8 cellular contexts compared by ENCODE assay signal in the genomic region with DNA sequence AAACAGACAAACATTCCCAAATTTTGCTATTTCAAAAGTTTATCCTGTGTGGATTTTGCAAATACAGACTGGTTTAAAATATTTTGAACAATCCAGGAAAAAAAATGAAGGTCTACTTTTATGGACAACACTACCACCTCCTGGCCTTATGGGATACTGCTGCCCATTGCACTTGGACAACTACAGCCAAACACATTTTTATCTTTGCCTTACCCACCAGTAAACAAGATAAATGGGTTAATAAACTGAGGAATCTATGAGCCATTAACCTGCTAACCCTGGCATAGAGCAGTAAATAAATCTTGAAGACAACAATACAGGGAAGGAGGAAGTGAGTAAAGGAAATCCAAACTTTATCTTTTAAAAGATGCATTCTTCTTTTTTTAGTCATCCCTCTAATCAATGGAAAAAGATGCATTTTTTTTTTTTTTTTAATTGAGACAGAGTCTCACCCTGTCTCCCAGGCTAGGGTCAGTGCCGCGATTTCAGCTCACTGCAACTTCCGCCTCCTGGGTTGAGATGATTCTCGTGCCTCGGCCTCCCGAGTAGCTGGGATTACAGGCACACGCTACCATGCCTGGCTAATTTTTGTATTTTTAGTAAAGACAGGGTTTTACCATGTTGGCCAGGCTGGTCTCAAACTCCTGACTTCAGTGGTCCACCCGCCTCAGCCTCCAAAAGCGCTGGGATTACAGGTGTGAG. TPM values are rescaled to one million over a fixed set of nuclear protein-coding genes. Genes with fewer than 3 reads are reported as not detected.
DNase-seq lines count a peak whose midpoint lies in the region; ATAC-seq and TF ChIP-seq lines count a peak whose summit lies in the region.

No MANE protein-coding gene starts in this region.

- DNase-seq in AG10803 (ENCODE audit: low read depth) (peak; percentile 63), NCI-H2196 treated with DMSO at 0.1 percent for 48 hours (lab: John Stamatoyannopoulos, UW; ENCODE audit: unreplicated experiment) (peak; percentile 59), fibroblast of gingiva (ENCODE audit: low read depth) (peak; percentile 59), ovary (peak in 4 of 5 donors; percentile 43 to 70 (median 49)), cerebellar nuclear complex (lab: John Stamatoyannopoulos, UW) (no peak)
- peak; percentile 47 for DNase-seq in activated CD4-positive, alpha-beta T cell treated with anti-CD3 and anti-CD28 coated beads for 48 hours

- TF ChIP-seq EP300 in ovary (IDR thresholded peaks at IDR 0.05): no peak

- 72 to 80% (median 73%) methylated on average over 9 of the region's 9 CpGs for WGBS in ovary, 3 donors

- TF ChIP-seq CTCF in AG10803 (conservative IDR thresholded peaks at IDR 0.05; ENCODE audit: low read length) (peak; percentile 98), GM12872 (IDR thresholded peaks at IDR 0.05; ENCODE audit: insufficient read depth, low read depth, low read length) (peak; percentile 76), ovary (IDR thresholded peaks at IDR 0.05) (peak; percentile 60 to 93 (median 90))

- intact Hi-C loops in ovary (cut with DNase I): loop anchor here in 3 of 4 donors (5.0 to 10.0 kb wide), 3 partner anchors 263 to 385 kb away; no protein-coding TSS in a partner anchor

- H3K4me1 ChIP-seq in ovary (ENCODE audit: insufficient read depth): no peaks in the 10 kb centered on the region

- H3K9me3 ChIP-seq in ovary: no peaks in the 10 kb centered on the region

- TF ChIP-seq POLR2A in ovary (IDR thresholded peaks at IDR 0.05): no peak

- no peak for ATAC-seq in GM21528 (IDR thresholded peaks at IDR 0.05; ENCODE audit: low FRiP score, unreplicated experiment)

- no peaks in the 10 kb centered on the region for H3K27me3 ChIP-seq in ovary

- H3K4me3 ChIP-seq in AG10803 (ENCODE audit: low read length) (no peak overlapping the region), ovary (no peak overlapping the region)

- no peaks in the 10 kb centered on the region for H3K36me3 ChIP-seq in ovary

- no peak overlapping the region for H3K27ac ChIP-seq in ovary

RNA-seq across cellular contexts. Expression of a gene that starts 2.1 kb away (rescaled TPM):
- total RNA-seq in ovary: 10 to 100 TPM; 15.3 to 30.2 (median 25.3) TPM
- polyA plus RNA-seq in ovary: 10 to 100 TPM in 1 of 2 donors, 1 to 10 TPM in 1; 7.9 to 20.4 TPM

RNA-seq across cellular contexts. Expression of a gene that starts 42.5 kb away (rescaled TPM):
- 1 to 10 TPM; 4.8 to 8.3 (median 5.9) TPM for total RNA-seq in ovary
- polyA plus RNA-seq in ovary: 1 to 10 TPM; 5.4 to 6.7 TPM

RNA-seq across cellular contexts. Expression of a gene that starts 42.8 kb away (rescaled TPM):
- total RNA-seq in ovary: 10 to 100 TPM; 51.9 to 89.8 (median 65.2) TPM
- 100 to 1,000 TPM in 1 of 2 donors, 10 to 100 TPM in 1; 82.4 to 114 TPM for polyA plus RNA-seq in ovary

Comparison
In these comparisons a context has a peak if more than half of its experiments do, and no peak if none do; other contexts are left out.
1. DNase-seq: peak in AG10803 (single experiment), NCI-H2196 treated with DMSO at 0.1 percent for 48 hours (single experiment), activated CD4-positive, alpha-beta T cell treated with anti-CD3 and anti-CD28 coated beads for 48 hours (single experiment), fibroblast of gingiva (single experiment) and ovary (4 of 5); none in cerebellar nuclear complex (0 of 2).
2. Peak in every context shown above with its lines, with median percentiles within 50 percentile points of each other: CTCF ChIP-seq.